Comparison of ENCODE assay signal across 8 cellular contexts in the genomic region with DNA sequence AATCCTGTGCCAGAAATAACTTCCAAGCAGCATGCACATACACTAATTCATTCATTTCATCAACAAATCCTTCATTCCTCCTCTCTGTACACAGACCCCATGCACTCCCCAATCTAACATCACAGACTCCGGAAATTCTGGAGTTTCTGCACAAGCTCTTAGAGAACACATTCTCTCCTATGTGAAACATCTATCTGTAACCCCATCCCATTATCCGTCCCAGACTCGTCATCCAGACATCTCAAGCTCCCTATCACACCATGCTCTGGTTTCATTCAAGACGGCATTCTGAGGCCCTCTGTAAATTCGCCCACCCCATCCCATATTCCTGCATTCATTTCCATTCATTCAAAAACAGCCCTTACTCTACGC. TPM values are rescaled to one million over a fixed set of nuclear protein-coding genes. Genes with fewer than 3 reads are reported as not detected.
DNase-seq lines count a peak whose midpoint lies in the region; ATAC-seq and TF ChIP-seq lines count a peak whose summit lies in the region.

No MANE protein-coding gene starts in this region.

- H3K36me3 Mint-ChIP-seq in activated naive CD8-positive, alpha-beta T cell treated with anti-CD3 and anti-CD28 coated beads for 36 hours, result peaks cover 31% of the 10 kb centered on the region

- DNase-seq in NCI-H524 (lab: John Stamatoyannopoulos, UW), result peak; percentile 36 to 76
- DNase-seq in NCI-H524 treated with DMSO at 0.1 percent for 48 hours (lab: John Stamatoyannopoulos, UW), result no peak
- DNase-seq in activated naive CD8-positive, alpha-beta T cell treated with anti-CD3 and anti-CD28 coated beads for 36 hours, result no peak
- DNase-seq in thyroid gland, result no peak
- no peak for DNase-seq in stimulated activated naive CD4-positive, alpha-beta T cell treated with Interleukin-2 at 50 U/mL for 16 hours (lab: John Stamatoyannopoulos, UW)

- H3K4me3 Mint-ChIP-seq in activated naive CD8-positive, alpha-beta T cell treated with anti-CD3 and anti-CD28 coated beads for 36 hours, result peak overlapping the region; percentile 96

- peaks cover 4% of the 10 kb centered on the region for H3K27me3 Mint-ChIP-seq in activated naive CD8-positive, alpha-beta T cell treated with anti-CD3 and anti-CD28 coated beads for 36 hours

- peak; percentile 19 for ATAC-seq in HG03064 (IDR thresholded peaks at IDR 0.05; ENCODE audit: low read depth, unreplicated experiment)
- ATAC-seq in HG02798 (IDR thresholded peaks at IDR 0.05; ENCODE audit: poor library complexity, unreplicated experiment), result no peak

- peak overlapping the region; percentile 93 for H3K27ac Mint-ChIP-seq in activated naive CD8-positive, alpha-beta T cell treated with anti-CD3 and anti-CD28 coated beads for 36 hours

- H3K4me1 ChIP-seq in thyroid gland, result peaks cover 9 to 12% of the 10 kb centered on the region in 2 donors

- H3K4me3 ChIP-seq in thyroid gland (replicated peaks in 1 of 3), result peak overlapping the region; percentile 59 to 68 (median 67)

- no peak for TF ChIP-seq CTCF in thyroid gland (IDR thresholded peaks at IDR 0.05)

- H3K9me3 ChIP-seq in thyroid gland, result no peaks in the 10 kb centered on the region

- peak overlapping the region; percentile 90 for H3K27ac ChIP-seq in layer of hippocampus (ENCODE audit: low read depth, low read length)
- H3K27ac ChIP-seq in thyroid gland, result peak overlapping the region in 2 of 3 donors; percentile 77 to 92

- 1 to 2% methylated on average over 6 of the region's 6 CpGs for WGBS in thyroid gland, 2 donors

- TF ChIP-seq POLR2A in thyroid gland (IDR thresholded peaks at IDR 0.05), result no peak

- peaks cover 7% of the 10 kb centered on the region for H3K9me3 Mint-ChIP-seq in activated naive CD8-positive, alpha-beta T cell treated with anti-CD3 and anti-CD28 coated beads for 36 hours

- intact Hi-C loops in thyroid gland (cut with DNase I), result loop anchor here (10.0 kb wide), 1 partner anchor 64 kb away; no protein-coding TSS in a partner anchor

- H3K27me3 ChIP-seq in layer of hippocampus (ENCODE audit: control insufficient read depth, insufficient read depth, low read length) (no peaks in the 10 kb centered on the region), thyroid gland (no peaks in the 10 kb centered on the region)

- H3K4me1 Mint-ChIP-seq in activated naive CD8-positive, alpha-beta T cell treated with anti-CD3 and anti-CD28 coated beads for 36 hours, result peaks cover 21% of the 10 kb centered on the region

- no peaks in the 10 kb centered on the region for H3K36me3 ChIP-seq in thyroid gland

RNA-seq across cellular contexts. Expression of gene LEO1, which starts 0.6 kb away (rescaled TPM):
- 10 to 100 TPM; 31.8 to 32.2 TPM for total RNA-seq in activated naive CD8-positive, alpha-beta T cell treated with anti-CD3 and anti-CD28 coated beads for 36 hours
- 10 to 100 TPM; 13.2 to 26.9 (median 19.5) TPM for total RNA-seq in thyroid gland

RNA-seq across cellular contexts. Expression of gene MAPK6, which starts 48.1 kb away (rescaled TPM):
- total RNA-seq in activated naive CD8-positive, alpha-beta T cell treated with anti-CD3 and anti-CD28 coated beads for 36 hours, result 10 to 100 TPM; 52.6 to 53.5 TPM
- 10 to 100 TPM; 27.3 to 61.3 (median 30.9) TPM for total RNA-seq in thyroid gland

Comparison
In these comparisons a context has a peak if more than half of its experiments do, and no peak if none do; other contexts are left out.
1. DNase-seq: peak in NCI-H524 (2 of 2); none in NCI-H524 treated with DMSO at 0.1 percent for 48 hours (single experiment), activated naive CD8-positive, alpha-beta T cell treated with anti-CD3 and anti-CD28 coated beads for 36 hours (single experiment), thyroid gland (0 of 2) and stimulated activated naive CD4-positive, alpha-beta T cell treated with Interleukin-2 at 50 U/mL for 16 hours (single experiment).